18 cellular contexts compared by ENCODE assay signal in genomic region chr5:62574599-62574998, GRCh38. TPM values are rescaled to one million over a fixed set of nuclear protein-coding genes. Genes with fewer than 3 reads are reported as not detected.
DNase-seq lines count a peak whose midpoint lies in the region; ATAC-seq, FAIRE-seq and TF ChIP-seq lines count a peak whose summit lies in the region.
"Had no signal": no experiment of that assay in that cellular context is flagged by ENCODE, and none has a peak within 500 bp of the region (broad histone marks: within the 10 kb centered on the region; RNA-seq: fewer than 3 reads in every experiment).

No MANE protein-coding gene starts in this region.

- ATAC-seq in GM19455 (IDR thresholded peaks at IDR 0.05; ENCODE audit: unreplicated experiment), result peak; percentile 62
- peak; percentile 45 for ATAC-seq in HG02759 (IDR thresholded peaks at IDR 0.05; ENCODE audit: unreplicated experiment)
- peak; percentile 47 for ATAC-seq in HG03469 (IDR thresholded peaks at IDR 0.05; ENCODE audit: unreplicated experiment)
- ATAC-seq in HG02763 (IDR thresholded peaks at IDR 0.05; ENCODE audit: unreplicated experiment), result no peak

- DNase-seq in GM12891 (ENCODE audit: insufficient read length, low spot score) (no peak), midbrain (lab: John Stamatoyannopoulos, UW) (no peak), NCI-H1105 (lab: John Stamatoyannopoulos, UW) (no peak)
- no peak for DNase-seq in effector CD4-positive, alpha-beta T cell
- DNase-seq: activated CD8-positive, alpha-beta memory T cell treated with anti-CD3 and anti-CD28 coated beads for 24 hours; activated effector memory CD4-positive, alpha-beta T cell treated with Interleukin-2 at 50 U/mL for 16 hours; aorta; gastrocnemius medialis; GDM1; NCI-H1417 treated with DMSO at 0.1 percent for 48 hours; NCI-H2227 treated with DMSO at 0.1 percent for 48 hours; NK-92 treated with Interleukin-12 subunit alpha and Interleukin-12 subunit beta, amount 100 ng/mL, for 24 hours; posterior cingulate gyrus had no signal

- FAIRE-seq in GM12891 (lab: Jason Lieb, UNC), result no peak
- FAIRE-seq: urothelium cell line had no signal

- TF ChIP-seq POLR2A in GM12891 (IDR thresholded peaks at IDR 0.05; ENCODE audit: low read depth, low read length), result no peak

TF ChIP-seq in GM12891, 5 proteins besides CTCF, POLR2A, EP300 and RAD21:
- TF ChIP-seq POLR2AphosphoS5 (IDR thresholded peaks at IDR 0.05; ENCODE audit: low read depth, low read length), result no peak
- peak; percentile 67 for TF ChIP-seq SPI1 (IDR thresholded peaks at IDR 0.05; ENCODE audit: low read depth, low read length)

RNA-seq across cellular contexts. Expression of gene LRRC70, which starts 4.0 kb away (rescaled TPM):
- polyA plus RNA-seq in GM12891 (2012; ENCODE audit: low read depth, missing spikeins), result 0.98 TPM
